ENCODE assay signal across 18 cellular contexts in the genomic region with DNA sequence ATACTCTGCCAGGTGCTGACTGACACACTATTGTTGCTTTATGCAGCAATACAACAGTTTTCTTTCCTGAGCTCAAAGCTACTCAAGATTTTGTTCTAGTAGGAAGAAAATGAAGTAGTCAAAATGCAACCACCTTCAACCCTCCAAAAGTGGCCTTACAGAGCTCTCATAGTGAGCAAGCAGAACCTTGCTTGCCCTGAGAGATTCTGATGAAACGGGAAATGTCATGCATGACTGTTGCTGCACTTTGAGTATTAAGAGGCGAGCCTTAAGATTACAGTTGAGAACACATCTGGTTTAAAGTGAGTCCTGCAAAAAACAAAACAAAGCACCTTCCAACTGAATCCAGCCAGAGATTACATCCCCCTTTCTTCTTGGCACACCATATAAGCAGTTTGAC.
DNase-seq lines count a peak whose midpoint lies in the region; ATAC-seq and TF ChIP-seq lines count a peak whose summit lies in the region.
"Had no signal": no experiment of that assay in that cellular context is flagged by ENCODE, and none has a peak within 500 bp of the region (broad histone marks: within the 10 kb centered on the region; RNA-seq: fewer than 3 reads in every experiment).

No MANE protein-coding gene starts in this region.

- peak overlapping the region; percentile 82 for H3K27ac ChIP-seq in caudate nucleus (ENCODE audit: low read depth, low read length)
- H3K27ac ChIP-seq: foreskin keratinocyte, SJCRH30, vagina had no signal

- DNase-seq in GM12865 (ENCODE audit: low read depth): peak; percentile 66
- peak in 2 of 61 donors; percentile 8 to 23 for DNase-seq in caudate nucleus (lab: John Stamatoyannopoulos, UW)
- no peak for DNase-seq in DMS 273 treated with DMSO at 0.1 percent for 48 hours (lab: John Stamatoyannopoulos, UW)
- no peak for DNase-seq in NCI-H526 treated with DMSO at 0.1 percent for 48 hours (lab: John Stamatoyannopoulos, UW)
- DNase-seq: activated CD4-positive, alpha-beta T cell treated with anti-CD3 and anti-CD28 coated beads, Interleukin-2, amount 10 ng/mL, durations not matched to agents 24 days and 14 days; activated T-cell treated with anti-CD3 and anti-CD28 coated beads, Interleukin-2, amount 50 U/mL, for 48 hours; EL; NCI-H226; SJCRH30; stimulated activated CD4-positive, alpha-beta T cell treated with anti-CD3 and anti-CD28 coated beads, Interleukin-12 subunit alpha, Interleukin-12 subunit beta, amount 100 ng/mL, for 4 hours; T-helper 9 cell had no signal

- ATAC-seq in GM19351 (IDR thresholded peaks at IDR 0.05; ENCODE audit: unreplicated experiment) (peak; percentile 95), HG02885 (IDR thresholded peaks at IDR 0.05; ENCODE audit: poor library complexity, unreplicated experiment) (peak; percentile 95), HG03039 (IDR thresholded peaks at IDR 0.05; ENCODE audit: unreplicated experiment) (no peak), GM18909 (IDR thresholded peaks at IDR 0.05; ENCODE audit: poor library complexity, unreplicated experiment) (no peak)
- ATAC-seq: foreskin keratinocyte had no signal

- no peak for TF ChIP-seq CTCF in GM12865 (IDR thresholded peaks at IDR 0.05; ENCODE audit: insufficient read depth, low read depth, low read length, missing control alignments)

- H3K4me3 ChIP-seq in GM12865 (ENCODE audit: low read depth, low read length): no peak overlapping the region
- H3K4me3 ChIP-seq: lung, SJCRH30, vagina had no signal

Comparison
In these comparisons a context has a peak if more than half of its experiments do, and no peak if none do; other contexts are left out.
1. ATAC-seq: peak in GM19351 (single experiment) and HG02885 (single experiment); none in HG03039 (single experiment) and GM18909 (single experiment).